ENCODE assay signal across 8 cellular contexts in the genomic region with DNA sequence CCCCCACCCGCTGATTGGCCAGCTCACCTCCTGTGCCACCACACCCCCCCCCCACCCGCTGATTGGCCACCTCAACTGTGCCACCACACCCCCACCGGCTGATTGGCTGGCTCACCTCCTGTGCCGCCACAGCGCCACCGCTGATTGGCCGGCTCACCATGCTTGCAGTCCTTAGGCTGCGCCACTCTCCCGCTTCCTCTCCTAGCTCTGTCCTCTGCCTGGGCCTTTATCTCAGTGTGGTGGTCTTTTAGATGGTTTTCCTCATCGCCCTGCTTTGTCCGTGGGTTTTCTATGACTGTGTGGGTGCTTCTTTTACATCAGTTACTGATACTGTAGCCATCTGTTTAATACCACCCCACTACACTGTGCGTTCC. TPM values are rescaled to one million over a fixed set of nuclear protein-coding genes. Genes with fewer than 3 reads are reported as not detected.
DNase-seq lines count a peak whose midpoint lies in the region; ATAC-seq, FAIRE-seq and TF ChIP-seq lines count a peak whose summit lies in the region.
"Not testable (repeated sequence)": the region's sequence is repeated elsewhere in the genome, so short reads cannot be mapped to it uniquely, and the experiment has no call there.

No MANE protein-coding gene starts in this region.

- H3K9me3 ChIP-seq in HepG2 (ENCODE audit: low read length) = not testable (repeated sequence)

- TF ChIP-seq POLR2A in HepG2 (IDR thresholded peaks at IDR 0.05; ENCODE audit: insufficient read depth in 1 of 2, low read depth in 2 of 2, low read length in 2 of 2) = not testable (repeated sequence)

- H3K4me1 ChIP-seq in HepG2 (ENCODE audit: insufficient read depth, low read length) = not testable (repeated sequence)

- H4K20me1 ChIP-seq in HepG2 (ENCODE audit: insufficient read depth, low read length) = not testable (repeated sequence)

- POLR2A ChIA-PET in HepG2 (lab: Yijun Ruan, JAX) = not testable (repeated sequence)

- H3K4me3 Mint-ChIP-seq in HFFc6; activated T-cell treated with anti-CD3 and anti-CD28 coated beads, Interleukin-2, amount 50 U/mL, for 72 hours: not testable (repeated sequence)

- intact Hi-C loops in left ventricle myocardium superior (cut with micrococcal nuclease) = loop anchor here (5.0 to 10.0 kb wide), 2 partner anchors 191 to 254 kb away; no protein-coding TSS in a partner anchor
- intact Hi-C loops in HepG2 (cut with micrococcal nuclease; ENCODE audit: unreplicated experiment); posterior vena cava (cut with DNase I): not testable (repeated sequence)

- not testable (repeated sequence) for H2AFZ ChIP-seq in HepG2 (ENCODE audit: low read length)

- peaks cover 29% of the 10 kb centered on the region for H3K4me1 Mint-ChIP-seq in HFFc6 (ENCODE audit: low read depth)
- not testable (repeated sequence) for H3K4me1 Mint-ChIP-seq in activated T-cell treated with anti-CD3 and anti-CD28 coated beads, Interleukin-2, amount 50 U/mL, for 72 hours (ENCODE audit: low read depth)

- DNase-seq in AG08396 (ENCODE audit: low spot score) (peak; percentile 6), ecto neural progenitor cell (ENCODE audit: low spot score) (peak; percentile 72), fibroblast of villous mesenchyme (ENCODE audit: low read depth) (peak; percentile 48), left ventricle myocardium superior (peak; percentile 56), posterior vena cava (ENCODE audit: low spot score) (peak; percentile 10)
- not testable (repeated sequence) for DNase-seq in HFFc6; activated T-cell treated with anti-CD3 and anti-CD28 coated beads, Interleukin-2, amount 50 U/mL, for 72 hours; HepG2 (ENCODE audit: low spot score)

- not testable (repeated sequence) for H3K4me2 ChIP-seq in HepG2 (ENCODE audit: low read depth, low read length)

- H3K4me3 ChIP-seq in fibroblast of villous mesenchyme (ENCODE audit: low read depth, low read length); HepG2 (replicated peaks in 1 of 3; ENCODE audit: insufficient read depth in 1 of 3, low read depth in 2 of 3, low read length in 3 of 3): not testable (repeated sequence)

- H3K27me3 ChIP-seq in HepG2 (ENCODE audit: control insufficient read depth in 1 of 2, insufficient read depth in 2 of 2, low read length in 2 of 2) = not testable (repeated sequence)

- not testable (repeated sequence) for BruUV-seq in HepG2 (replicated peaks; lab: Mats Ljungman, UMichigan)

- ATAC-seq in activated T-cell treated with anti-CD3 and anti-CD28 coated beads, Interleukin-2, amount 50 U/mL, for 72 hours (replicated peaks in 1 of 2); left ventricle myocardium superior; HepG2: not testable (repeated sequence)

- H3K27me3 Mint-ChIP-seq in HFFc6 (ENCODE audit: insufficient read depth) = peaks cover 28% of the 10 kb centered on the region
- not testable (repeated sequence) for H3K27me3 Mint-ChIP-seq in activated T-cell treated with anti-CD3 and anti-CD28 coated beads, Interleukin-2, amount 50 U/mL, for 72 hours (ENCODE audit: low read depth)

- H3K27ac ChIP-seq in HepG2 (ENCODE audit: extremely low read length, insufficient read depth, low read length) = not testable (repeated sequence)

- 98% methylated on average over 10 of the region's 12 CpGs for WGBS in HepG2 (ENCODE audit: low lambda C conversion rate)

- H3K79me2 ChIP-seq in HepG2 (ENCODE audit: insufficient read depth, low read length) = not testable (repeated sequence)

- CTCF ChIA-PET in HepG2 (lab: Yijun Ruan, JAX; ENCODE audit: low intra/inter-chr PET ratio, low total read pairs) = not testable (repeated sequence)

- not testable (repeated sequence) for TF ChIP-seq EP300 in HepG2 (IDR thresholded peaks at IDR 0.05; ENCODE audit: low read depth in 2 of 2, low read length in 2 of 2); HepG2 (CRISPR knock-in tag; IDR thresholded peaks at IDR 0.05; ENCODE audit: borderline replicate concordance)

- H3K9me3 Mint-ChIP-seq in HFFc6; activated T-cell treated with anti-CD3 and anti-CD28 coated beads, Interleukin-2, amount 50 U/mL, for 72 hours: not testable (repeated sequence)

- peaks cover 22% of the 10 kb centered on the region for H3K36me3 Mint-ChIP-seq in HFFc6 (ENCODE audit: low read depth)
- H3K36me3 Mint-ChIP-seq in activated T-cell treated with anti-CD3 and anti-CD28 coated beads, Interleukin-2, amount 50 U/mL, for 72 hours (ENCODE audit: insufficient read depth in 2 of 2) = peaks cover 6 to 12% of the 10 kb centered on the region in 2 donors

- H3K36me3 ChIP-seq in HepG2 (replicated peaks in 1 of 2; ENCODE audit: control insufficient read depth in 1 of 2, insufficient read depth in 2 of 2, low read length in 2 of 2) = peaks cover 19 to 42% of the 10 kb centered on the region in 2 experiments; a peak in 4 of 5 replicates

- H3K9ac ChIP-seq in HepG2 (ENCODE audit: insufficient read depth, low read depth, low read length) = not testable (repeated sequence)

- TF ChIP-seq RAD21 in HepG2 (CRISPR knock-in tag; IDR thresholded peaks at IDR 0.05) = not testable (repeated sequence)

- in situ Hi-C loops in HepG2 (cut with HindIII; ENCODE audit: extremely low pct_ligation_motif_present, low pct_unique_long_range_greater_than_20kb) = not testable (repeated sequence)

- FAIRE-seq in HepG2 (lab: Jason Lieb, UNC) = not testable (repeated sequence)

- not testable (repeated sequence) for TF ChIP-seq CTCF in HFFc6 (IDR thresholded peaks at IDR 0.05); fibroblast of villous mesenchyme (IDR thresholded peaks at IDR 0.05; ENCODE audit: insufficient read depth, low read depth, low read length); HepG2 (CRISPR knock-in tag; IDR thresholded peaks at IDR 0.05)

- H3K27ac Mint-ChIP-seq in HFFc6 = peak overlapping the region; percentile 63; the same call in 1 of the 2 replicates
- H3K27ac Mint-ChIP-seq in activated T-cell treated with anti-CD3 and anti-CD28 coated beads, Interleukin-2, amount 50 U/mL, for 72 hours = peak overlapping the region; percentile 59

RNA-seq across cellular contexts. Expression of gene MRM3, which starts 8.7 kb away (rescaled TPM):
- total RNA-seq in HFFc6 (2021; fragmentation: NEBNext Ultra II Directional; extraction: Animal tissue kit (Norgen Biotek cat#: 25700)) = 10 to 100 TPM; 10.9 to 13.4 (median 12.8) TPM
- total RNA-seq in activated T-cell treated with anti-CD3 and anti-CD28 coated beads, Interleukin-2, amount 50 U/mL, for 72 hours = 10 to 100 TPM; 23.6 to 26.7 TPM
- total RNA-seq in fibroblast of villous mesenchyme = 10.8 and 17.4 TPM in 2 replicates
- total RNA-seq in left ventricle myocardium superior = 22.4 TPM
- total RNA-seq in HepG2 (2016; rRNA removed; fragmentation: Illumina TruSeq; extraction: Trizol) = 25.5 and 30.3 TPM in 2 replicates
- 4.8 and 5.8 TPM in 2 replicates for total RNA-seq in HepG2 (2016; cell fraction: cytosol; rRNA removed; fragmentation: Illumina TruSeq; extraction: Trizol; ENCODE audit: low read depth)
- total RNA-seq in HepG2 (2016; cell fraction: insoluble cytoplasmic fraction; rRNA removed; fragmentation: Illumina TruSeq; extraction: Trizol) = 26.8 and 31.7 TPM in 2 replicates
- 8.4 and 8.7 TPM in 2 replicates for total RNA-seq in HepG2 (2016; cell fraction: membrane; rRNA removed; fragmentation: Illumina TruSeq; extraction: Trizol)
- total RNA-seq in HepG2 (2016; cell fraction: nucleus; rRNA removed; fragmentation: Illumina TruSeq; extraction: Trizol) = 17.8 and 20.7 TPM in 2 replicates
- 12.3 and 12.4 TPM in 2 replicates for polyA plus RNA-seq in HepG2 (2011; rRNA removed)
- 16.1 and 17.4 TPM in 2 replicates for polyA plus RNA-seq in HepG2 (2011; cell fraction: cytosol; rRNA removed)
- 9.4 and 10.2 TPM in 2 replicates for polyA plus RNA-seq in HepG2 (2011; cell fraction: nucleus; rRNA removed)
- polyA plus RNA-seq in HepG2 (2012) = 12.8 and 14.9 TPM in 2 replicates
- polyA plus RNA-seq in HepG2 (2016; cell fraction: cytosol; fragmentation: Illumina TruSeq; extraction: Trizol; ENCODE audit: low read depth) = 3.0 and 3.1 TPM in 2 replicates
- 25.8 and 28.8 TPM in 2 replicates for polyA plus RNA-seq in HepG2 (2016; cell fraction: insoluble cytoplasmic fraction; fragmentation: Illumina TruSeq; extraction: Trizol; ENCODE audit: low read depth)
- polyA plus RNA-seq in HepG2 (2016; cell fraction: membrane; fragmentation: Illumina TruSeq; extraction: Trizol; ENCODE audit: low read depth) = 4.6 and 4.9 TPM in 2 replicates
- polyA plus RNA-seq in HepG2 (2016; cell fraction: nucleus; fragmentation: Illumina TruSeq; extraction: Trizol; ENCODE audit: insufficient read depth, low read depth) = 13.4 and 15.4 TPM in 2 replicates
- 12.6 and 16.7 TPM in 2 replicates for polyA minus RNA-seq in HepG2 (2011; rRNA and poly(A)+ RNA removed; ENCODE audit: low replicate concordance)
- 6.9 and 10.1 TPM in 2 replicates for polyA minus RNA-seq in HepG2 (2011; cell fraction: cytosol; rRNA and poly(A)+ RNA removed)
- polyA minus RNA-seq in HepG2 (2011; cell fraction: nucleus; rRNA and poly(A)+ RNA removed) = 28.8 and 34.7 TPM in 2 replicates
- total RNA-seq in posterior vena cava = 1 to 10 TPM; 7.4 to 7.8 TPM

RNA-seq across cellular contexts. Expression of gene GLOD4, which starts 8.8 kb away (rescaled TPM):
- 10 to 100 TPM; 43.8 to 57.9 (median 48.6) TPM for total RNA-seq in HFFc6 (2021; fragmentation: NEBNext Ultra II Directional; extraction: Animal tissue kit (Norgen Biotek cat#: 25700))
- total RNA-seq in activated T-cell treated with anti-CD3 and anti-CD28 coated beads, Interleukin-2, amount 50 U/mL, for 72 hours = 10 to 100 TPM; 67.7 to 76.2 TPM
- total RNA-seq in fibroblast of villous mesenchyme = 31.2 and 40.2 TPM in 2 replicates
- 29.9 TPM for total RNA-seq in left ventricle myocardium superior
- total RNA-seq in HepG2 (2016; rRNA removed; fragmentation: Illumina TruSeq; extraction: Trizol) = 87.8 and 112 TPM in 2 replicates
- total RNA-seq in HepG2 (2016; cell fraction: cytosol; rRNA removed; fragmentation: Illumina TruSeq; extraction: Trizol; ENCODE audit: low read depth) = 9.8 and 11.3 TPM in 2 replicates
- 79.1 and 124 TPM in 2 replicates for total RNA-seq in HepG2 (2016; cell fraction: insoluble cytoplasmic fraction; rRNA removed; fragmentation: Illumina TruSeq; extraction: Trizol)
- total RNA-seq in HepG2 (2016; cell fraction: membrane; rRNA removed; fragmentation: Illumina TruSeq; extraction: Trizol) = 22.5 and 25.3 TPM in 2 replicates
- total RNA-seq in HepG2 (2016; cell fraction: nucleus; rRNA removed; fragmentation: Illumina TruSeq; extraction: Trizol) = 44.3 and 54.7 TPM in 2 replicates
- polyA plus RNA-seq in HepG2 (2011; rRNA removed) = 42.0 and 53.7 TPM in 2 replicates
- polyA plus RNA-seq in HepG2 (2011; cell fraction: cytosol; rRNA removed) = 29.7 and 47.5 TPM in 2 replicates
- 30.6 and 44.9 TPM in 2 replicates for polyA plus RNA-seq in HepG2 (2011; cell fraction: nucleus; rRNA removed)
- polyA plus RNA-seq in HepG2 (2012) = 56.4 and 101 TPM in 2 replicates
- polyA plus RNA-seq in HepG2 (2016; cell fraction: cytosol; fragmentation: Illumina TruSeq; extraction: Trizol; ENCODE audit: low read depth) = 6.7 and 7.7 TPM in 2 replicates
- 153 and 154 TPM in 2 replicates for polyA plus RNA-seq in HepG2 (2016; cell fraction: insoluble cytoplasmic fraction; fragmentation: Illumina TruSeq; extraction: Trizol; ENCODE audit: low read depth)
- 13.2 and 14.9 TPM in 2 replicates for polyA plus RNA-seq in HepG2 (2016; cell fraction: membrane; fragmentation: Illumina TruSeq; extraction: Trizol; ENCODE audit: low read depth)
- 86.8 and 90.1 TPM in 2 replicates for polyA plus RNA-seq in HepG2 (2016; cell fraction: nucleus; fragmentation: Illumina TruSeq; extraction: Trizol; ENCODE audit: insufficient read depth, low read depth)
- 13.1 and 20.3 TPM in 2 replicates for polyA minus RNA-seq in HepG2 (2011; rRNA and poly(A)+ RNA removed; ENCODE audit: low replicate concordance)
- polyA minus RNA-seq in HepG2 (2011; cell fraction: cytosol; rRNA and poly(A)+ RNA removed) = 14.1 and 21.6 TPM in 2 replicates
- polyA minus RNA-seq in HepG2 (2011; cell fraction: nucleus; rRNA and poly(A)+ RNA removed) = 37.0 and 38.0 TPM in 2 replicates
- total RNA-seq in posterior vena cava = 10 to 100 TPM; 40.2 to 41.5 TPM

RNA-seq across cellular contexts. Expression of gene GEMIN4, which starts 38.8 kb away (rescaled TPM):
- total RNA-seq in HFFc6 (2021; fragmentation: NEBNext Ultra II Directional; extraction: Animal tissue kit (Norgen Biotek cat#: 25700)) = 10 to 100 TPM; 21.0 to 27.7 (median 21.7) TPM
- 10 to 100 TPM; 23.5 to 26.9 TPM for total RNA-seq in activated T-cell treated with anti-CD3 and anti-CD28 coated beads, Interleukin-2, amount 50 U/mL, for 72 hours
- total RNA-seq in fibroblast of villous mesenchyme (9.3 and 11.7 TPM in 2 replicates), left ventricle myocardium superior (14.1 TPM), HepG2 (2016; rRNA removed; fragmentation: Illumina TruSeq; extraction: Trizol) (22.7 and 28.2 TPM in 2 replicates), posterior vena cava (10 to 100 TPM; 12.5 to 13.2 TPM)
- 1.6 and 2.8 TPM in 2 replicates for total RNA-seq in HepG2 (2016; cell fraction: cytosol; rRNA removed; fragmentation: Illumina TruSeq; extraction: Trizol; ENCODE audit: low read depth)
- 23.2 and 25.6 TPM in 2 replicates for total RNA-seq in HepG2 (2016; cell fraction: insoluble cytoplasmic fraction; rRNA removed; fragmentation: Illumina TruSeq; extraction: Trizol)
- total RNA-seq in HepG2 (2016; cell fraction: membrane; rRNA removed; fragmentation: Illumina TruSeq; extraction: Trizol) = 7.3 and 7.8 TPM in 2 replicates
- total RNA-seq in HepG2 (2016; cell fraction: nucleus; rRNA removed; fragmentation: Illumina TruSeq; extraction: Trizol) = 14.5 and 15.4 TPM in 2 replicates
- polyA plus RNA-seq in HepG2 (2011; rRNA removed) = 10.8 and 13.6 TPM in 2 replicates
- 5.1 and 7.0 TPM in 2 replicates for polyA plus RNA-seq in HepG2 (2011; cell fraction: cytosol; rRNA removed)
- polyA plus RNA-seq in HepG2 (2011; cell fraction: nucleus; rRNA removed) = 15.7 and 16.5 TPM in 2 replicates
- 10.4 and 10.6 TPM in 2 replicates for polyA plus RNA-seq in HepG2 (2012)
- polyA plus RNA-seq in HepG2 (2016; cell fraction: cytosol; fragmentation: Illumina TruSeq; extraction: Trizol; ENCODE audit: low read depth) = 0.83 and 1.1 TPM in 2 replicates
- polyA plus RNA-seq in HepG2 (2016; cell fraction: insoluble cytoplasmic fraction; fragmentation: Illumina TruSeq; extraction: Trizol; ENCODE audit: low read depth) = 18.5 and 22.6 TPM in 2 replicates
- polyA plus RNA-seq in HepG2 (2016; cell fraction: membrane; fragmentation: Illumina TruSeq; extraction: Trizol; ENCODE audit: low read depth) = 2.1 and 3.2 TPM in 2 replicates
- 17.5 and 17.6 TPM in 2 replicates for polyA plus RNA-seq in HepG2 (2016; cell fraction: nucleus; fragmentation: Illumina TruSeq; extraction: Trizol; ENCODE audit: insufficient read depth, low read depth)
- polyA minus RNA-seq in HepG2 (2011; rRNA and poly(A)+ RNA removed; ENCODE audit: low replicate concordance) = 30.3 and 134 TPM in 2 replicates
- polyA minus RNA-seq in HepG2 (2011; cell fraction: cytosol; rRNA and poly(A)+ RNA removed) = 6.5 and 6.9 TPM in 2 replicates
- polyA minus RNA-seq in HepG2 (2011; cell fraction: nucleus; rRNA and poly(A)+ RNA removed) = 9.9 and 11.6 TPM in 2 replicates

RNA-seq across cellular contexts. Expression of gene TLCD3A, which starts 58.5 kb away (rescaled TPM):
- 10 to 100 TPM; 28.2 to 35.8 (median 34.5) TPM for total RNA-seq in HFFc6 (2021; fragmentation: NEBNext Ultra II Directional; extraction: Animal tissue kit (Norgen Biotek cat#: 25700))
- total RNA-seq in activated T-cell treated with anti-CD3 and anti-CD28 coated beads, Interleukin-2, amount 50 U/mL, for 72 hours = 10 to 100 TPM in 1 of 2 donors, 1 to 10 TPM in 1; 6.6 to 11.7 TPM
- total RNA-seq in fibroblast of villous mesenchyme (24.5 and 32.4 TPM in 2 replicates), left ventricle myocardium superior (2.3 TPM), HepG2 (2016; rRNA removed; fragmentation: Illumina TruSeq; extraction: Trizol) (16.5 and 25.2 TPM in 2 replicates), posterior vena cava (10 to 100 TPM in 1 of 2 donors, 1 to 10 TPM in 1; 9.9 to 10.4 TPM)
- 11.6 and 12.3 TPM in 2 replicates for total RNA-seq in HepG2 (2016; cell fraction: cytosol; rRNA removed; fragmentation: Illumina TruSeq; extraction: Trizol; ENCODE audit: low read depth)
- 16.8 and 25.2 TPM in 2 replicates for total RNA-seq in HepG2 (2016; cell fraction: insoluble cytoplasmic fraction; rRNA removed; fragmentation: Illumina TruSeq; extraction: Trizol)
- 24.8 and 30.1 TPM in 2 replicates for total RNA-seq in HepG2 (2016; cell fraction: membrane; rRNA removed; fragmentation: Illumina TruSeq; extraction: Trizol)
- 22.5 and 29.8 TPM in 2 replicates for total RNA-seq in HepG2 (2016; cell fraction: nucleus; rRNA removed; fragmentation: Illumina TruSeq; extraction: Trizol)
- polyA plus RNA-seq in HepG2 (2011; rRNA removed) = 46.6 and 53.8 TPM in 2 replicates
- 55.4 and 57.8 TPM in 2 replicates for polyA plus RNA-seq in HepG2 (2011; cell fraction: cytosol; rRNA removed)
- polyA plus RNA-seq in HepG2 (2011; cell fraction: nucleus; rRNA removed) = 29.5 and 29.7 TPM in 2 replicates
- polyA plus RNA-seq in HepG2 (2012) = 28.7 and 29.6 TPM in 2 replicates
- 16.6 and 21.9 TPM in 2 replicates for polyA plus RNA-seq in HepG2 (2016; cell fraction: cytosol; fragmentation: Illumina TruSeq; extraction: Trizol; ENCODE audit: low read depth)
- polyA plus RNA-seq in HepG2 (2016; cell fraction: insoluble cytoplasmic fraction; fragmentation: Illumina TruSeq; extraction: Trizol; ENCODE audit: low read depth) = 21.1 and 27.9 TPM in 2 replicates
- 30.8 and 33.2 TPM in 2 replicates for polyA plus RNA-seq in HepG2 (2016; cell fraction: membrane; fragmentation: Illumina TruSeq; extraction: Trizol; ENCODE audit: low read depth)
- 48.5 and 49.8 TPM in 2 replicates for polyA plus RNA-seq in HepG2 (2016; cell fraction: nucleus; fragmentation: Illumina TruSeq; extraction: Trizol; ENCODE audit: insufficient read depth, low read depth)
- polyA minus RNA-seq in HepG2 (2011; rRNA and poly(A)+ RNA removed; ENCODE audit: low replicate concordance) = 112 and 176 TPM in 2 replicates
- polyA minus RNA-seq in HepG2 (2011; cell fraction: cytosol; rRNA and poly(A)+ RNA removed) = 36.8 and 39.7 TPM in 2 replicates
- polyA minus RNA-seq in HepG2 (2011; cell fraction: nucleus; rRNA and poly(A)+ RNA removed) = 18.0 and 23.5 TPM in 2 replicates
